ENCODE assay signal across 15 cellular contexts in the genomic region with DNA sequence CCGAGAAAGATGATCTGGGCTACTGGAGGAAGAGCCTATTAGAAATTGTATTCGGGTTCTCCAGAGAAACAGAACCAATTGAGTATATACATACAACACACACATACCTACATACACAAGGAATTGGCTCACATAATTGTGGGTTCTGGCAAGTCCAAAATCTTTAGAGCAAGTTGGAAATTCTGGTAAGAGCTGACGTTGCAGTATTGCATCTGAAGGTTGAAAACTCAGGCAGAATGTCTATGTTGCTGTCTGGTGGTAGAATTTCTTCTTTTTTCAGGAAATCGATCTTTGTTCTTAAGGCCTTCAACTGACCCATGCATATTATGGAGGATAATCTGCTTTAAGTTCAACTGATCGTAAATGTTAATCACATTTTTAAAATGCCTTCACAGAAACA. TPM values are rescaled to one million over a fixed set of nuclear protein-coding genes. Genes with fewer than 3 reads are reported as not detected.
DNase-seq lines count a peak whose midpoint lies in the region; ATAC-seq and TF ChIP-seq lines count a peak whose summit lies in the region.
"Had no signal": no experiment of that assay in that cellular context is flagged by ENCODE, and none has a peak within 500 bp of the region (broad histone marks: within the 10 kb centered on the region; RNA-seq: fewer than 3 reads in every experiment).

No MANE protein-coding gene starts in this region.

- TF ChIP-seq CTCF in HL-60 (IDR thresholded peaks at IDR 0.05; ENCODE audit: insufficient read depth, low read length) (no peak), neutrophil (IDR thresholded peaks at IDR 0.05) (no peak), mucosa of descending colon (IDR thresholded peaks at IDR 0.05) (no peak)

- H3K36me3 ChIP-seq in neutrophil (no peaks in the 10 kb centered on the region), mucosa of descending colon (ENCODE audit: low read depth) (no peaks in the 10 kb centered on the region)

- H3K27me3 ChIP-seq in HL-60 (ENCODE audit: insufficient read depth, poor library complexity, severe bottlenecking) (no peaks in the 10 kb centered on the region), neutrophil (no peaks in the 10 kb centered on the region)

- H3K4me3 ChIP-seq in HL-60 (replicated peaks; ENCODE audit: insufficient read depth, low read length): no peak overlapping the region
- peak overlapping the region in 1 of 2 experiments; percentile 19 for H3K4me3 ChIP-seq in neutrophil (ENCODE audit: low read depth in 1 of 2, low read length in 1 of 2)
- no peak overlapping the region for H3K4me3 ChIP-seq in mucosa of descending colon

- DNase-seq in HL-60 (ENCODE audit: low read depth in 1 of 2, low spot score in 1 of 2): no peak
- DNase-seq in stimulated activated CD4-positive, alpha-beta T cell treated with anti-CD3 and anti-CD28 coated beads, Interleukin-15, amount 100 ng/mL, for 24 hours: no peak
- no peak for DNase-seq in middle frontal gyrus (ENCODE audit: extremely low spot score, low spot score)
- DNase-seq in mucosa of descending colon: no peak
- DNase-seq: Caco-2; CD8-positive, alpha-beta T cell; DND-41; HCEC 1CT; HFFc6 had no signal

- H3K4me1 ChIP-seq in neutrophil (ENCODE audit: control insufficient read depth in 1 of 2, insufficient read depth in 1 of 2, low read depth in 1 of 2, low read length in 1 of 2) (peaks cover 100% of the 10 kb centered on the region in 2 experiments), mucosa of descending colon (ENCODE audit: low read depth) (no peaks in the 10 kb centered on the region)
- H3K4me1 ChIP-seq: Caco-2 had no signal

- H3K27ac ChIP-seq in HL-60 (replicated peaks): peak overlapping the region; percentile 80
- H3K27ac ChIP-seq in neutrophil: peak overlapping the region; percentile 71

- intact Hi-C loops in mucosa of descending colon (cut with DNase I, micrococcal nuclease): no loop called here

- H3K9me3 ChIP-seq in neutrophil (no peaks in the 10 kb centered on the region), mucosa of descending colon (no peaks in the 10 kb centered on the region)
- H3K9me3 ChIP-seq: Caco-2 had no signal

- ATAC-seq in GM18907 (IDR thresholded peaks at IDR 0.05; ENCODE audit: unreplicated experiment) (peak; percentile 13), HG02642 (IDR thresholded peaks at IDR 0.05; ENCODE audit: poor library complexity, unreplicated experiment) (peak; percentile 9), mucosa of descending colon (no peak)
- ATAC-seq: CD8-positive, alpha-beta T cell had no signal

RNA-seq across cellular contexts. Expression of a gene that starts 15.5 kb away (rescaled TPM):
- 1,000 to 10,000 TPM in 1 of 3 donors, 10 to 100 TPM in 2; 15.2 to 4,328 (median 91.8) TPM for total RNA-seq in mucosa of descending colon
- total RNA-seq: A673; Caco-2; CD8-positive, alpha-beta T cell; H1; HFFc6; LHCN-M2 had no signal
